17 cellular contexts compared by ENCODE assay signal in the genomic region with DNA sequence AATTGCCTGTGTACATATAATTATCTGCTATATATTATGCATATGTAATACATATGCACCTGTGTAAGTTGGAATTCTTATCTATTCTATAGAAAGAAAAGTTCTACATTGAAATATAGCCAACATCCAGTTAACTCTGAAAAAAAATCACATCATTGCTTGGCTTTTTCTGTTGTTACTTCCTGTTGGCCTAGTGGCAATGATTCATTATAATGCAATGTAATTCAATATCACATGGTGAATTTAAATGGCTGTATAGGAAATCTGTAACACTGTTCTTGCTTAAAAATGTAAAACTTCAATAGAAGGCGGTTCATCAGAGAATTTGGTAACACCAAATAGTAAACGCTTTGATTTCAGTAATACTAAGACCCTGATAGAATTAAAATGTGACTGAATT. TPM values are rescaled to one million over a fixed set of nuclear protein-coding genes. Genes with fewer than 3 reads are reported as not detected.
DNase-seq lines count a peak whose midpoint lies in the region; ATAC-seq and TF ChIP-seq lines count a peak whose summit lies in the region.
"Had no signal": no experiment of that assay in that cellular context is flagged by ENCODE, and none has a peak within 500 bp of the region (broad histone marks: within the 10 kb centered on the region; RNA-seq: fewer than 3 reads in every experiment).

No MANE protein-coding gene starts in this region.

- ATAC-seq in RWPE2 (ENCODE audit: low read depth) (peak; percentile 86), GM21515 (IDR thresholded peaks at IDR 0.05; ENCODE audit: unreplicated experiment) (no peak)
- ATAC-seq: left ventricle myocardium superior, T-cell had no signal

- H3K27me3 ChIP-seq in RWPE2 (ENCODE audit: insufficient read depth, poor library complexity, severe bottlenecking): no peaks in the 10 kb centered on the region
- H3K27me3 ChIP-seq in spleen (replicated peaks in 1 of 7): no peaks in the 10 kb centered on the region
- H3K27me3 ChIP-seq: tibial nerve had no signal

- WGBS in spleen, 5 donors: 83 to 88% (median 85%) methylated on average over 2 of the region's 2 CpGs

- no peaks in the 10 kb centered on the region for H3K9me3 ChIP-seq in RWPE2 (ENCODE audit: severe bottlenecking)
- H3K9me3 ChIP-seq in spleen: peaks cover 0 to 4% (median 0%) of the 10 kb centered on the region in 8 donors
- H3K9me3 ChIP-seq: tibial nerve had no signal

- H3K27me3 Mint-ChIP-seq in endothelial cell (ENCODE audit: unreplicated experiment): peaks cover 3% of the 10 kb centered on the region

- H3K36me3 Mint-ChIP-seq in endothelial cell (ENCODE audit: low read depth, unreplicated experiment): peaks cover 10% of the 10 kb centered on the region

- TF ChIP-seq POLR2A in spleen (IDR thresholded peaks at IDR 0.05): no peak

- no peak for TF ChIP-seq CTCF in RWPE2 (IDR thresholded peaks at IDR 0.05; ENCODE audit: poor library complexity, severe bottlenecking)
- no peak for TF ChIP-seq CTCF in endothelial cell (IDR thresholded peaks at IDR 0.05; ENCODE audit: unreplicated experiment)
- TF ChIP-seq CTCF in spleen (IDR thresholded peaks at IDR 0.05 in 8 of 11, conservative IDR thresholded peaks at IDR 0.05 in 3 of 11): no peak

- H3K4me3 Mint-ChIP-seq in endothelial cell (ENCODE audit: unreplicated experiment): no peak overlapping the region
- H3K4me3 Mint-ChIP-seq: neural crest cell, T-cell had no signal

- no peaks in the 10 kb centered on the region for H3K9me3 Mint-ChIP-seq in endothelial cell (ENCODE audit: unreplicated experiment)
- H3K9me3 Mint-ChIP-seq: neural crest cell had no signal

- intact Hi-C loops in spleen (cut with DNase I; ENCODE audit: low total_unique reads): no loop called here

- H3K4me1 Mint-ChIP-seq in endothelial cell (ENCODE audit: unreplicated experiment): peaks cover 29% of the 10 kb centered on the region

- no peak overlapping the region for H3K27ac Mint-ChIP-seq in endothelial cell (ENCODE audit: unreplicated experiment)
- H3K27ac Mint-ChIP-seq: T-cell had no signal

- DNase-seq in SIG-M5 treated with dmso at 0.1 percent for 504 hours (lab: John Stamatoyannopoulos, UW; ENCODE audit: unreplicated experiment): peak; percentile 23
- no peak for DNase-seq in SIG-M5 (lab: John Stamatoyannopoulos, UW)
- no peak for DNase-seq in RWPE2 (ENCODE audit: low spot score)
- peak; percentile 70 for DNase-seq in fibroblast of peridontal ligament (ENCODE audit: extremely low read depth)
- DNase-seq in COR-L47 (lab: John Stamatoyannopoulos, UW): no peak
- DNase-seq in endothelial cell (ENCODE audit: low spot score): no peak
- DNase-seq in spleen: no peak
- DNase-seq: activated CD4-positive, alpha-beta T cell treated with anti-CD3 and anti-CD28 coated beads, Interleukin-2, amount 50 U/mL, for 4 hours; central memory CD4-positive, alpha-beta T cell; left ventricle myocardium superior; NCI-H1105; NCI-H526 treated with DMSO at 0.1 percent for 48 hours; T-cell had no signal

- H3K4me3 ChIP-seq in RWPE2 (ENCODE audit: severe bottlenecking): no peak overlapping the region
- no peak overlapping the region for H3K4me3 ChIP-seq in spleen
- H3K4me3 ChIP-seq: tibial nerve had no signal

- H3K36me3 ChIP-seq in RWPE2 (ENCODE audit: low read depth): no peaks in the 10 kb centered on the region
- no peaks in the 10 kb centered on the region for H3K36me3 ChIP-seq in spleen

- H3K4me1 ChIP-seq in RWPE2 (ENCODE audit: insufficient read depth, poor library complexity, severe bottlenecking) (peaks cover 14% of the 10 kb centered on the region), spleen (peaks cover 4 to 25% (median 14%) of the 10 kb centered on the region in 6 donors)

- peak overlapping the region; percentile 26 for H3K27ac ChIP-seq in RWPE2 (ENCODE audit: poor library complexity, severe bottlenecking)
- no peak overlapping the region for H3K27ac ChIP-seq in spleen
- H3K27ac ChIP-seq: HL-60, tibial nerve had no signal

RNA-seq across cellular contexts. Expression of a gene that starts 44.5 kb away (rescaled TPM):
- total RNA-seq in endothelial cell (ENCODE audit: unreplicated experiment): 51.1 TPM
- total RNA-seq in spleen: 10 to 100 TPM; 27.2 to 49.5 (median 38.3) TPM
- polyA plus RNA-seq in spleen: 1 to 10 TPM; 5.8 to 8.2 (median 6.0) TPM

Comparison
In these comparisons a context has a peak if more than half of its experiments do, and no peak if none do; other contexts are left out.
1. DNase-seq: peak in SIG-M5 treated with dmso at 0.1 percent for 504 hours (single experiment) and fibroblast of peridontal ligament (single experiment); none in SIG-M5 (single experiment), RWPE2 (single experiment), COR-L47 (single experiment), endothelial cell (single experiment) and spleen (single experiment).